ENCODE assay signal across 23 cellular contexts in genomic region chr7:133650067-133650466, GRCh38.
A peak's percentile ranks its signal among the peaks of the same experiment; 100 is the strongest.
DNase-seq lines count a peak whose midpoint lies in the region; ATAC-seq and TF ChIP-seq lines count a peak whose summit lies in the region.
"Had no signal": no experiment of that assay in that cellular context is flagged by ENCODE, and none has a peak within 500 bp of the region (broad histone marks: within the 10 kb centered on the region; RNA-seq: fewer than 3 reads in every experiment).

No MANE protein-coding gene starts in this region.

- H3K36me3 Mint-ChIP-seq in CD8-positive, alpha-beta memory T cell, result peaks cover 0 to 2% (median 0%) of the 10 kb centered on the region in 3 donors
- H3K36me3 Mint-ChIP-seq: WTC11 had no signal

- DNase-seq in AG20443 (ENCODE audit: low spot score) (peak; percentile 16), RWPE2 (ENCODE audit: low spot score) (no peak), fibroblast of gingiva (ENCODE audit: low read depth) (peak; percentile 93), osteoblast (ENCODE audit: insufficient read length, low spot score, missing footprints) (no peak), NCI-H748 (lab: John Stamatoyannopoulos, UW; ENCODE audit: unreplicated experiment) (no peak), H4 (ENCODE audit: low spot score) (no peak), brain microvascular endothelial cell (no peak)
- DNase-seq in CD8-positive, alpha-beta memory T cell, result no peak
- DNase-seq: activated CD8-positive, alpha-beta T cell treated with anti-CD3 and anti-CD28 coated beads for 36 hours; activated naive CD4-positive, alpha-beta T cell treated with anti-CD3 and anti-CD28 coated beads, Interleukin-2, amount 50 U/mL, for 16 hours; activated T-cell treated with anti-CD3 and anti-CD28 coated beads, Interleukin-2, amount 50 U/mL, for 4 hours; DND-41; esophagus squamous epithelium; hypothalamus; NCI-H1417 treated with DMSO at 0.1 percent for 48 hours; NCI-H2171; NCI-H748 treated with DMSO at 0.1 percent for 48 hours; SJCRH30; stimulated activated CD4-positive, alpha-beta T cell treated with anti-CD3 and anti-CD28 coated beads, Interleukin-15, amount 100 ng/mL, for 24 hours had no signal

- H3K27ac ChIP-seq in RWPE2 (ENCODE audit: poor library complexity, severe bottlenecking) (no peak overlapping the region), osteoblast (ENCODE audit: low read depth, low read length) (peak overlapping the region; percentile 40), brain microvascular endothelial cell (no peak overlapping the region)
- H3K27ac ChIP-seq in CD8-positive, alpha-beta memory T cell (ENCODE audit: low read depth, low read length), result no peak overlapping the region
- H3K27ac ChIP-seq: esophagus squamous epithelium, SJCRH30 had no signal

- no peaks in the 10 kb centered on the region for H3K27me3 Mint-ChIP-seq in CD8-positive, alpha-beta memory T cell
- H3K27me3 Mint-ChIP-seq: activated CD8-positive, alpha-beta T cell treated with anti-CD3 and anti-CD28 coated beads for 36 hours; stimulated activated memory B cell treated with anti-CD40 and anti-IgM and Interleukin-4, amounts not matched to agents 10 μg/mL and 1 μg/mL and 100 μg/mL, for 72 hours had no signal

- no peaks in the 10 kb centered on the region for H3K27me3 ChIP-seq in RWPE2 (ENCODE audit: insufficient read depth, poor library complexity, severe bottlenecking)
- H3K27me3 ChIP-seq in osteoblast (ENCODE audit: insufficient read depth, low read length), result no peaks in the 10 kb centered on the region
- no peaks in the 10 kb centered on the region for H3K27me3 ChIP-seq in brain microvascular endothelial cell (replicated peaks)
- no peaks in the 10 kb centered on the region for H3K27me3 ChIP-seq in CD8-positive, alpha-beta memory T cell (ENCODE audit: insufficient read depth, low read length, poor library complexity, severe bottlenecking)
- H3K27me3 ChIP-seq: esophagus squamous epithelium, SJCRH30 had no signal

- no peak overlapping the region for H3K4me3 ChIP-seq in RWPE2 (ENCODE audit: severe bottlenecking)
- no peak overlapping the region for H3K4me3 ChIP-seq in osteoblast (ENCODE audit: insufficient read depth, low read length)
- no peak overlapping the region for H3K4me3 ChIP-seq in brain microvascular endothelial cell (ENCODE audit: low read depth, low read length)
- H3K4me3 ChIP-seq in CD8-positive, alpha-beta memory T cell (ENCODE audit: low read length), result no peak overlapping the region
- H3K4me3 ChIP-seq: esophagus squamous epithelium, SJCRH30 had no signal

- H3K9me3 ChIP-seq in RWPE2 (ENCODE audit: severe bottlenecking) (peaks cover 2% of the 10 kb centered on the region), osteoblast (ENCODE audit: low read depth, low read length) (no peaks in the 10 kb centered on the region)
- no peaks in the 10 kb centered on the region for H3K9me3 ChIP-seq in CD8-positive, alpha-beta memory T cell (ENCODE audit: low read length)
- H3K9me3 ChIP-seq: esophagus squamous epithelium, SJCRH30 had no signal

- H3K4me1 ChIP-seq in RWPE2 (ENCODE audit: insufficient read depth, poor library complexity, severe bottlenecking) (peaks cover 13% of the 10 kb centered on the region), osteoblast (ENCODE audit: insufficient read depth, low read length) (peaks cover 14% of the 10 kb centered on the region)
- no peaks in the 10 kb centered on the region for H3K4me1 ChIP-seq in CD8-positive, alpha-beta memory T cell (ENCODE audit: insufficient read depth, low read length)

- H3K4me1 Mint-ChIP-seq in CD8-positive, alpha-beta memory T cell, result peaks cover 0 to 2% (median 0%) of the 10 kb centered on the region in 3 donors
- H3K4me1 Mint-ChIP-seq: stimulated activated memory B cell treated with anti-CD40 and anti-IgM and Interleukin-4, amounts not matched to agents 10 μg/mL and 1 μg/mL and 100 μg/mL, for 72 hours had no signal

- POLR2A ChIA-PET in CD8-positive, alpha-beta memory T cell (lab: Charles Lee), result no interaction called here

- H4K20me1 ChIP-seq in osteoblast (ENCODE audit: insufficient read depth, low read length), result no peaks in the 10 kb centered on the region

- H3K36me3 ChIP-seq in RWPE2 (ENCODE audit: low read depth), result no peaks in the 10 kb centered on the region
- H3K36me3 ChIP-seq in osteoblast (ENCODE audit: insufficient read depth, low read length), result no peaks in the 10 kb centered on the region
- H3K36me3 ChIP-seq in brain microvascular endothelial cell (replicated peaks), result no peaks in the 10 kb centered on the region
- no peaks in the 10 kb centered on the region for H3K36me3 ChIP-seq in CD8-positive, alpha-beta memory T cell (ENCODE audit: insufficient read depth, low read length)
- H3K36me3 ChIP-seq: esophagus squamous epithelium, SJCRH30 had no signal

- H3K4me2 ChIP-seq in osteoblast (ENCODE audit: insufficient read depth, low read length), result no peak overlapping the region

- CTCF ChIA-PET in CD8-positive, alpha-beta memory T cell (lab: Charles Lee), result no interaction called here

- H2AFZ ChIP-seq in osteoblast (ENCODE audit: low read length), result no peak overlapping the region

- 0 out of 3 replicates have a peak, but pooled peaks have one; percentile 19 for ATAC-seq in RWPE2 (ENCODE audit: low read depth)
- ATAC-seq: activated CD8-positive, alpha-beta T cell treated with anti-CD3 and anti-CD28 coated beads for 36 hours; activated T-cell treated with anti-CD3 and anti-CD28 coated beads, Interleukin-2, amount 50 U/mL, for 4 hours; stimulated activated memory B cell treated with anti-CD40 and anti-IgM and Interleukin-4, amounts not matched to agents 10 μg/mL and 1 μg/mL and 100 μg/mL, for 72 hours; WTC11 had no signal

- no peaks in the 10 kb centered on the region for H3K9me3 Mint-ChIP-seq in CD8-positive, alpha-beta memory T cell
- H3K9me3 Mint-ChIP-seq: activated CD8-positive, alpha-beta T cell treated with anti-CD3 and anti-CD28 coated beads for 36 hours; activated T-cell treated with anti-CD3 and anti-CD28 coated beads, Interleukin-2, amount 50 U/mL, for 4 hours; stimulated activated memory B cell treated with anti-CD40 and anti-IgM and Interleukin-4, amounts not matched to agents 10 μg/mL and 1 μg/mL and 100 μg/mL, for 72 hours; WTC11 had no signal

- TF ChIP-seq CTCF in RWPE2 (IDR thresholded peaks at IDR 0.05; ENCODE audit: poor library complexity, severe bottlenecking) (no peak), osteoblast (IDR thresholded peaks at IDR 0.05; ENCODE audit: extremely low read depth, low read depth, low read length) (no peak), brain microvascular endothelial cell (IDR thresholded peaks at IDR 0.05; ENCODE audit: low read depth, low read length, missing control alignments) (no peak)

- in situ Hi-C loops in brain microvascular endothelial cell (cut with HindIII; ENCODE audit: low pct_ligation_motif_present, low sequenced_read_pairs), result no loop called here

- no peak overlapping the region for H3K27ac Mint-ChIP-seq in CD8-positive, alpha-beta memory T cell
- H3K27ac Mint-ChIP-seq: activated CD8-positive, alpha-beta T cell treated with anti-CD3 and anti-CD28 coated beads for 36 hours; mesothelial cell of epicardium; stimulated activated memory B cell treated with anti-CD40 and anti-IgM and Interleukin-4, amounts not matched to agents 10 μg/mL and 1 μg/mL and 100 μg/mL, for 72 hours; WTC11 had no signal

- no peak overlapping the region for H3K4me3 Mint-ChIP-seq in CD8-positive, alpha-beta memory T cell
- H3K4me3 Mint-ChIP-seq: activated CD8-positive, alpha-beta T cell treated with anti-CD3 and anti-CD28 coated beads for 36 hours; activated T-cell treated with anti-CD3 and anti-CD28 coated beads, Interleukin-2, amount 50 U/mL, for 4 hours; mesothelial cell of epicardium; nephron; stimulated activated memory B cell treated with anti-CD40 and anti-IgM and Interleukin-4, amounts not matched to agents 10 μg/mL and 1 μg/mL and 100 μg/mL, for 72 hours; WTC11 had no signal

- H3K79me2 ChIP-seq in osteoblast (ENCODE audit: insufficient read depth, low read length), result no peaks in the 10 kb centered on the region

Comparison
In these comparisons a context has a peak if more than half of its experiments do, and no peak if none do; other contexts are left out.
1. DNase-seq: peak in AG20443 (single experiment) and fibroblast of gingiva (single experiment); none in RWPE2 (single experiment), osteoblast (single experiment), NCI-H748 (single experiment), H4 (single experiment), brain microvascular endothelial cell (single experiment) and CD8-positive, alpha-beta memory T cell (0 of 5).